10 cellular contexts compared by ENCODE assay signal in the genomic region with DNA sequence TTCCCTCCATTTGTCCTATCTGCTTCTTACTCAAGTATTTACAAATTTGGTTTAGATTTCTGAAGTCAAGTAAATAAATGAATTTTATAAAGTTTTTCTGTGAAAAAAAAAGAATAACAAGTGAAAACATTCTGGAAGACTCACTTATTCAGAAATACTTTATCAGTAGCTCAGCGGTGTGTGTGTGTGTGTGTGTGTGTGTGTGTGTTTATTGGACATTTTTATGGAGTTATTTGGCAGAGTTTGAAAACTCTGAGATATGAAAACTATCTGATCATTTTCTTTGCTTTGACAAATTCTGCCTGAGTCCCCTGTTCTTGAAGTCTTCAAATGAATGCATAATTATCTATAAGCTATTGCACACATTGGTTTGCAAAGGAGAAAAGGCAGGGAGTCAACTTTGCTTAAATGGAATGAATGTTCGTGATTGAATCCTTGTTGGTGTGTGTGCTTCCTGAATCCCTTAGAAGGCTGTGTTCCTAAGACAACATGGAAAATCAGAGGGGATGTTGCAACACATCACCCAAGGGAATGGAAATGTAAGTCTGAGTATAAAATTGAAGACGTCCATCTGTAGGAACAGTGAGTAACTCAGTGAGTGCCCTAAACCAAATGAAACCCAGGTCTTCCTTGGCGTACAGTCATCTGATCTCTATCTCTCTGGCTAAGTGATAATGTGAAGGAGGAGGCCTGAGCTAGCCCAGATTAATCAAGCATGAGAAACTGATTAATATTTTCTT.
DNase-seq lines count a peak whose midpoint lies in the region; ATAC-seq, FAIRE-seq and TF ChIP-seq lines count a peak whose summit lies in the region.
"Had no signal": no experiment of that assay in that cellular context is flagged by ENCODE, and none has a peak within 500 bp of the region (broad histone marks: within the 10 kb centered on the region; RNA-seq: fewer than 3 reads in every experiment).

No MANE protein-coding gene starts in this region.

- H3K4me3 ChIP-seq in K562: no peak overlapping the region
- H3K4me3 ChIP-seq in kidney epithelial cell (ENCODE audit: low read depth, low read length): no peak overlapping the region
- H3K4me3 ChIP-seq in urinary bladder (ENCODE audit: low read depth, low read length): no peak overlapping the region

- no TSS peak for BruUV-seq in K562 (replicated peaks; lab: Mats Ljungman, UMichigan)

- FAIRE-seq in K562 (lab: Jason Lieb, UNC): no peak

- no peak for TF ChIP-seq EP300 in K562 (IDR thresholded peaks at IDR 0.05; ENCODE audit: low read length)

- POLR2A ChIA-PET in K562 (lab: Yijun Ruan, JAX): no interaction called here

- H3K27ac Mint-ChIP-seq in activated CD8-positive, alpha-beta memory T cell treated with anti-CD3 and anti-CD28 coated beads, Interleukin-2, amount 10 ng/mL, durations not matched to agents 7 days and 5 days: no peak overlapping the region
- H3K27ac Mint-ChIP-seq in effector memory CD8-positive, alpha-beta T cell: no peak overlapping the region

- no peaks in the 10 kb centered on the region for H3K9me1 ChIP-seq in K562 (ENCODE audit: control insufficient read depth, insufficient read depth, low read length)

- H3K4me3 Mint-ChIP-seq in activated CD8-positive, alpha-beta memory T cell treated with anti-CD3 and anti-CD28 coated beads, Interleukin-2, amount 10 ng/mL, durations not matched to agents 7 days and 5 days: no peak overlapping the region
- no peak overlapping the region for H3K4me3 Mint-ChIP-seq in effector memory CD8-positive, alpha-beta T cell

- H3K36me3 Mint-ChIP-seq in activated CD8-positive, alpha-beta memory T cell treated with anti-CD3 and anti-CD28 coated beads, Interleukin-2, amount 10 ng/mL, durations not matched to agents 7 days and 5 days: no peaks in the 10 kb centered on the region
- H3K36me3 Mint-ChIP-seq in effector memory CD8-positive, alpha-beta T cell (ENCODE audit: insufficient read depth): peaks cover 5% of the 10 kb centered on the region

- H3K36me3 ChIP-seq in K562 (ENCODE audit: control insufficient read depth, insufficient read depth, low read length): no peaks in the 10 kb centered on the region
- no peaks in the 10 kb centered on the region for H3K36me3 ChIP-seq in kidney epithelial cell (ENCODE audit: control insufficient read depth, insufficient read depth, low read length)
- H3K36me3 ChIP-seq in urinary bladder (ENCODE audit: insufficient read depth): no peaks in the 10 kb centered on the region
- H3K36me3 ChIP-seq: BE2C had no signal

- H3K79me2 ChIP-seq in K562 (ENCODE audit: control insufficient read depth, insufficient read depth, low read length): no peaks in the 10 kb centered on the region

- H2AFZ ChIP-seq in K562 (ENCODE audit: low read depth, low read length): no peak overlapping the region

- ATAC-seq in activated CD8-positive, alpha-beta memory T cell treated with anti-CD3 and anti-CD28 coated beads, Interleukin-2, amount 10 ng/mL, durations not matched to agents 7 days and 5 days: peak; percentile 51
- ATAC-seq in K562 (no peak), GM21528 (IDR thresholded peaks at IDR 0.05; ENCODE audit: low FRiP score, unreplicated experiment) (no peak)
- no peak for ATAC-seq in effector memory CD8-positive, alpha-beta T cell (replicated peaks)

- no peaks in the 10 kb centered on the region for H3K9me3 ChIP-seq in K562 (replicated peaks; ENCODE audit: control insufficient read depth, insufficient read depth, low read depth, low read length)
- H3K9me3 ChIP-seq: BE2C had no signal

- H3K4me1 Mint-ChIP-seq in activated CD8-positive, alpha-beta memory T cell treated with anti-CD3 and anti-CD28 coated beads, Interleukin-2, amount 10 ng/mL, durations not matched to agents 7 days and 5 days: peaks cover 16% of the 10 kb centered on the region
- H3K4me1 Mint-ChIP-seq in effector memory CD8-positive, alpha-beta T cell (ENCODE audit: low read depth in 2 of 2): peaks cover 0 to 6% of the 10 kb centered on the region in 2 donors

- in situ Hi-C loops in K562 (cut with MboI): no loop called here

- H3K27ac ChIP-seq in K562 (ENCODE audit: extremely low read depth, low read depth, low read length) (no peak overlapping the region), urinary bladder (ENCODE audit: low read depth) (peak overlapping the region; percentile 59)

- no peaks in the 10 kb centered on the region for H3K9me3 Mint-ChIP-seq in activated CD8-positive, alpha-beta memory T cell treated with anti-CD3 and anti-CD28 coated beads, Interleukin-2, amount 10 ng/mL, durations not matched to agents 7 days and 5 days (ENCODE audit: low read depth)
- no peaks in the 10 kb centered on the region for H3K9me3 Mint-ChIP-seq in effector memory CD8-positive, alpha-beta T cell

- no peaks in the 10 kb centered on the region for H4K20me1 ChIP-seq in K562 (replicated peaks; ENCODE audit: control insufficient read depth, insufficient read depth, low read length)

- H3K27me3 ChIP-seq in K562 (ENCODE audit: control insufficient read depth in 2 of 2, insufficient read depth in 2 of 2, low read length in 2 of 2) (peaks cover 6 to 12% of the 10 kb centered on the region in 2 experiments; a peak in 3 of 5 replicates), kidney epithelial cell (ENCODE audit: control insufficient read depth, insufficient read depth, low read length) (no peaks in the 10 kb centered on the region)
- H3K27me3 ChIP-seq: BE2C had no signal

- CTCF ChIA-PET in activated CD8-positive, alpha-beta memory T cell treated with anti-CD3 and anti-CD28 coated beads, Interleukin-2, amount 10 ng/mL, durations not matched to agents 7 days and 5 days (lab: Charles Lee): no interaction called here
- CTCF ChIA-PET in K562 (lab: Yijun Ruan, JAX; ENCODE audit: low intra/inter-chr PET ratio): no interaction called here

- intact Hi-C loops in K562 (cut with micrococcal nuclease): no loop called here

- TF ChIP-seq POLR2A in K562 (conservative IDR thresholded peaks at IDR 0.05): no peak

- H3K9ac ChIP-seq in K562 (ENCODE audit: insufficient read depth in 1 of 2, low read depth in 2 of 2, low read length in 2 of 2): no peak overlapping the region

- TF ChIP-seq CTCF in K562 (IDR thresholded peaks at IDR 0.05 in 2 of 3, conservative IDR thresholded peaks at IDR 0.05 in 1 of 3; ENCODE audit: insufficient read depth in 2 of 3, low read depth in 1 of 3, low read length in 3 of 3) (no peak), kidney epithelial cell (IDR thresholded peaks at IDR 0.05; ENCODE audit: insufficient read depth, low read length, poor library complexity, severe bottlenecking) (no peak)

- peaks cover 11% of the 10 kb centered on the region for H3K27me3 Mint-ChIP-seq in activated CD8-positive, alpha-beta memory T cell treated with anti-CD3 and anti-CD28 coated beads, Interleukin-2, amount 10 ng/mL, durations not matched to agents 7 days and 5 days
- H3K27me3 Mint-ChIP-seq in effector memory CD8-positive, alpha-beta T cell: peaks cover 15 to 37% of the 10 kb centered on the region in 2 donors

- no peak for DNase-seq in activated CD8-positive, alpha-beta memory T cell treated with anti-CD3 and anti-CD28 coated beads, Interleukin-2, amount 10 ng/mL, durations not matched to agents 7 days and 5 days
- no peak for DNase-seq in activated CD8-positive, alpha-beta memory T cell treated with anti-CD3 and anti-CD28 coated beads for 24 hours
- DNase-seq in K562 (ENCODE audit: extremely low read depth in 1 of 4, low spot score in 3 of 4) (no peak), kidney epithelial cell (ENCODE audit: low read depth) (peak; percentile 18), superior temporal gyrus (ENCODE audit: extremely low spot score) (no peak)
- no peak for DNase-seq in effector memory CD8-positive, alpha-beta T cell
- DNase-seq: BE2C, NCI-H2171 had no signal

- TF ChIP-seq RAD21 in K562 (CRISPR knock-in tag; conservative IDR thresholded peaks at IDR 0.05 in 1 of 2, IDR thresholded peaks at IDR 0.05 in 1 of 2): no peak

- no peaks in the 10 kb centered on the region for H3K4me1 ChIP-seq in K562 (replicated peaks in 1 of 2; ENCODE audit: control insufficient read depth in 2 of 2, insufficient read depth in 2 of 2, low read length in 2 of 2)
- H3K4me1 ChIP-seq in urinary bladder (ENCODE audit: insufficient read depth): no peaks in the 10 kb centered on the region
- H3K4me1 ChIP-seq: BE2C had no signal

- H3K4me2 ChIP-seq in K562 (ENCODE audit: insufficient read depth, low read length): no peak overlapping the region

- WGBS in K562 (ENCODE audit: insufficient coverage, low coverage, missing lambda C conversion rate): 0% methylated on average over 4 of the region's 4 CpGs
- 29% methylated on average over 4 of the region's 4 CpGs for WGBS in urinary bladder

TF ChIP-seq in K562, 482 proteins besides CTCF, POLR2A, EP300 and RAD21 (continues in another document):
- TF ChIP-seq GTF3C2 (IDR thresholded peaks at IDR 0.05; ENCODE audit: borderline replicate concordance, extremely low read depth, insufficient read length) (no peak), FOSL1 (tag; conservative IDR thresholded peaks at IDR 0.05) (peak; percentile 67)
